In the genomic region with DNA sequence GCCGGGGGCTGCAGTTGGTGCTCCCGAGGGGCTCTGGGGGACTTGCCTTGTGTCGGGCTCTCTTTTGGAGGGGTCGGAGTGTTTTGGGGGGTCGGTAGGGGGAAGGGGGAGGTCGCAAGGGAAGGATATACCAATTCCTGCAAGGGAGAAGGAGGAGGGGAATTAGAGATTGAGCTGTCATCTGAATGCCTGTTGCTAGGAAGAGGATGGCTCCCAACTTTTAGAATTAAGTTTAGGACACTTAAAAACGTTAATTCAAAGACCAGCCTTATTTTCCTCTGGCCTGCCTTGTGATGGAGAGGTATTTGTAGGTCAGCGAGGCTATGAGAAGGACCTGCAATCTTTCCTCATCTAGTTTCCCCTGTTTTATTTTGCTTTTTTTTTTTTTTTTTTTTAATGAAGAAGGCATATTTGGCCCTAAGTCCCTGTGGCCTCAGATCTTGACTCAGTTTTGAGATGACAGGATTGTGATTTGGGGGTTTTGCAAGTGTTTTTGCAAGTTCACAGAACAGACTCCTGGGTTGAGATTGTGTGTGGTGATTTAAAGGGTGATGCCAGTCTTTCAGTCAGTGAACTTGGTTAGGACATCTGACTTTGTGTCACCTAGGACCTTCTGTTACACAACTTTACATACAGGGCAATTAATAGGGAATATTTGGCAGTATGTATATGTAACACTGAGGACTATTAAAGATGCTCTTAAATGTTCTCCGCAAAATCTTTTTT, we compare ENCODE assay signal across 8 cellular contexts. TPM values are rescaled to one million over a fixed set of nuclear protein-coding genes. Genes with fewer than 3 reads are reported as not detected.
DNase-seq lines count a peak whose midpoint lies in the region; ATAC-seq and TF ChIP-seq lines count a peak whose summit lies in the region.

No MANE protein-coding gene starts in this region.

- no peak for TF ChIP-seq CTCF in GM12864 (IDR thresholded peaks at IDR 0.05; ENCODE audit: low read depth, low read length, missing control alignments)

- ATAC-seq in naive B cell (ENCODE audit: low read depth in 2 of 2), result no peak
- no peak for ATAC-seq in HG02981 (IDR thresholded peaks at IDR 0.05; ENCODE audit: unreplicated experiment)

- H3K27me3 ChIP-seq in effector memory CD4-positive, alpha-beta T cell (replicated peaks; ENCODE audit: control insufficient read depth, insufficient read depth, low read length, poor library complexity, severe bottlenecking), result no peaks in the 10 kb centered on the region

- no peaks in the 10 kb centered on the region for H3K9me3 ChIP-seq in effector memory CD4-positive, alpha-beta T cell (ENCODE audit: control insufficient read depth, low read length)

- peak overlapping the region; percentile 75 to 95 (median 89) for H3K27ac Mint-ChIP-seq in naive B cell

- H3K4me3 Mint-ChIP-seq in naive B cell, result peak overlapping the region; percentile 95 to 99 (median 98)

- H3K4me1 ChIP-seq in effector memory CD4-positive, alpha-beta T cell (ENCODE audit: control insufficient read depth, insufficient read depth, low read length, poor library complexity, severe bottlenecking), result peaks cover 10% of the 10 kb centered on the region

- H3K27me3 Mint-ChIP-seq in naive B cell, result no peaks in the 10 kb centered on the region

- no peaks in the 10 kb centered on the region for H3K36me3 Mint-ChIP-seq in naive B cell

- H3K4me1 Mint-ChIP-seq in naive B cell, result peaks cover 23 to 45% (median 37%) of the 10 kb centered on the region in 3 donors

- DNase-seq in GM12864 (ENCODE audit: low read depth) (no peak), OCI-M1 (lab: John Stamatoyannopoulos, UW) (peak; percentile 69), naive B cell (no peak), UCSD-AML1 (lab: John Stamatoyannopoulos, UW; ENCODE audit: unreplicated experiment) (no peak), amygdala (lab: John Stamatoyannopoulos, UW) (no peak), COLO668 (lab: John Stamatoyannopoulos, UW; ENCODE audit: unreplicated experiment) (no peak)
- DNase-seq in effector memory CD4-positive, alpha-beta T cell, result no peak

- H3K9me3 Mint-ChIP-seq in naive B cell, result no peaks in the 10 kb centered on the region

- peak overlapping the region; percentile 87 for H3K4me3 ChIP-seq in GM12864 (ENCODE audit: low read depth, low read length)
- peak overlapping the region; percentile 95 for H3K4me3 ChIP-seq in effector memory CD4-positive, alpha-beta T cell (ENCODE audit: insufficient read depth, low read depth, low read length, poor library complexity, severe bottlenecking)

- peak overlapping the region; percentile 64 for H3K27ac ChIP-seq in effector memory CD4-positive, alpha-beta T cell (ENCODE audit: insufficient read depth, low read length, poor library complexity, severe bottlenecking)

- H3K36me3 ChIP-seq in effector memory CD4-positive, alpha-beta T cell (ENCODE audit: control insufficient read depth, insufficient read depth, low read length), result no peaks in the 10 kb centered on the region

RNA-seq across cellular contexts. Expression of gene TMEM135, which starts 0.7 kb away (rescaled TPM):
- 10 to 100 TPM in 1 of 6 donors, 1 to 10 TPM in 5; 1.1 to 12.2 (median 4.2) TPM for polyA plus RNA-seq in naive B cell (ENCODE audit: low read depth in 6 of 6)
